16 cellular contexts compared by ENCODE assay signal in the genomic region with DNA sequence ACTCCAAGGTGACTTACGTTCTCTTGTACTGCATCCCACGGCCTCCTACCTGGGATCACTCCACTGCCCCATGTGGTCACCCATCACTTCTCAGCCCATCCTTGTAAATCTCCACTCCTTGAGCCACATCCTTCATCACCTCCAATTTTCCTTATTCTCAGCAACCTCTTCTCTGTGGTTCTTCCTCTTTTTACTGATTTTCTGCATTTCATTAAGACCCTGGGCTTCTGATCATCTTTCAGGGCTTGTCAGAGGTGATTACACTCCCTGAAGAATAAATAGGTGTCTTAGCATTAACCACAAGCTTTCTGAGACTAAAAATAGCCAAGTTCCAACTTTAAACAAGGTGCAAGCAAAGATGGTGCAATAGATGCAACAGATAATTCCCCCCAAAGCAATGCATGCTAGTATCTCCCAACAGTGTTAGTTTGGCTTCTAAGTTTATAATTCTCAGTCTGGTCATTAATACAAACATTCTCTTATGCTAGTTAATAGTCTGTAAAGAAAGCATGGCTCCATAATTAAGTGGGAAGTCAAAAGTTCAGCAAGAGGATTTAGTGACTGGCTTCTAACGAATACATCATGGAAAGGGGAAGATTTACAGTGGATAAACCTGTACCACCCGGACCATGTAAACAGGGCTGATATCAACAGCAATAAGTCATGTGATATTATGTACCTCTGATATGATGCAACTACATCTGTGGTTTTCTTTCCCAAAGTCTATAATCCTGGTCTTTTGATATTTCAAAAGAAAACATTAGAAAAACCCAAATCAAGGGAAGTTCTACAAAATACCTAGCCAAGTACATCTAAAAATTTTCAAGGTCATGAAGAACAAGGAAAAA. TPM values are rescaled to one million over a fixed set of nuclear protein-coding genes. Genes with fewer than 3 reads are reported as not detected.
A peak's percentile ranks its signal among the peaks of the same experiment; 100 is the strongest.
DNase-seq lines count a peak whose midpoint lies in the region; ATAC-seq and TF ChIP-seq lines count a peak whose summit lies in the region.
"Had no signal": no experiment of that assay in that cellular context is flagged by ENCODE, and none has a peak within 500 bp of the region (broad histone marks: within the 10 kb centered on the region; RNA-seq: fewer than 3 reads in every experiment).

No MANE protein-coding gene starts in this region.

- H3K4me3 ChIP-seq in KMS-11 (IDR thresholded peaks at IDR 0.05; ENCODE audit: insufficient read depth, low read depth, low read length) (no peak overlapping the region), osteoblast (ENCODE audit: insufficient read depth, low read length) (no peak overlapping the region)
- H3K4me3 ChIP-seq: skin epidermis had no signal

- H3K36me3 Mint-ChIP-seq in activated CD4-positive, alpha-beta T cell treated with anti-CD3 and anti-CD28 coated beads, Interleukin-2, amount 10 ng/mL, durations not matched to agents 7 days and 5 days (ENCODE audit: low read depth) = peaks cover 45% of the 10 kb centered on the region
- H3K36me3 Mint-ChIP-seq in activated naive CD8-positive, alpha-beta T cell treated with anti-CD3 and anti-CD28 coated beads, Interleukin-2, amount 10 ng/mL, durations not matched to agents 7 days and 5 days = peaks cover 31% of the 10 kb centered on the region
- peaks cover 28% of the 10 kb centered on the region for H3K36me3 Mint-ChIP-seq in natural killer cell treated with Interleukin-12 subunit alpha and Interleukin-12 subunit beta and Interleukin-15 and Interleukin-18, amount 100 ng/mL, for 72 hours

- no peak for TF ChIP-seq CTCF in KMS-11 (conservative IDR thresholded peaks at IDR 0.05; ENCODE audit: low read depth, low read length)
- TF ChIP-seq CTCF in osteoblast (IDR thresholded peaks at IDR 0.05; ENCODE audit: extremely low read depth, low read depth, low read length) = no peak

- H3K9me3 Mint-ChIP-seq in activated CD4-positive, alpha-beta T cell treated with anti-CD3 and anti-CD28 coated beads, Interleukin-2, amount 10 ng/mL, durations not matched to agents 7 days and 5 days = peaks cover 2% of the 10 kb centered on the region
- H3K9me3 Mint-ChIP-seq in activated naive CD8-positive, alpha-beta T cell treated with anti-CD3 and anti-CD28 coated beads, Interleukin-2, amount 10 ng/mL, durations not matched to agents 7 days and 5 days = no peaks in the 10 kb centered on the region
- no peaks in the 10 kb centered on the region for H3K9me3 Mint-ChIP-seq in natural killer cell treated with Interleukin-12 subunit alpha and Interleukin-12 subunit beta and Interleukin-15 and Interleukin-18, amount 100 ng/mL, for 72 hours

- POLR2A ChIA-PET in activated CD4-positive, alpha-beta T cell treated with anti-CD3 and anti-CD28 coated beads, Interleukin-2, amount 10 ng/mL, durations not matched to agents 7 days and 5 days (lab: Charles Lee) = interaction anchor here (1.2 kb wide), 2 partner anchors 77 to 79 kb away, joined by 3 to 4 read pairs; a partner anchor contains a TSS
- POLR2A ChIA-PET in activated naive CD8-positive, alpha-beta T cell treated with anti-CD3 and anti-CD28 coated beads, Interleukin-2, amount 10 ng/mL, durations not matched to agents 7 days and 5 days (lab: Charles Lee) = interaction anchor here (1.3 to 18.9 kb wide), 7 partner anchors 9 to 75 kb away, joined by 3 to 1184 read pairs (median 8); a partner anchor contains a TSS

- peak overlapping the region; percentile 14; the same call in 1 of the 2 replicates for H2AFZ ChIP-seq in KMS-11 (ENCODE audit: low read depth)
- no peak overlapping the region for H2AFZ ChIP-seq in osteoblast (ENCODE audit: low read length)

- H3K9me3 ChIP-seq in osteoblast (ENCODE audit: low read depth, low read length) = no peaks in the 10 kb centered on the region

- H3K9ac ChIP-seq in KMS-11 = no peak overlapping the region

- CTCF ChIA-PET in activated CD4-positive, alpha-beta T cell treated with anti-CD3 and anti-CD28 coated beads, Interleukin-2, amount 10 ng/mL, durations not matched to agents 7 days and 5 days (lab: Charles Lee) = interaction anchor here (0.6 to 5.6 kb wide), 7 partner anchors 9 to 67 kb away, joined by 3 to 59 read pairs (median 5); no protein-coding TSS in a partner anchor

- peak overlapping the region; percentile 96 for H3K27ac Mint-ChIP-seq in activated CD4-positive, alpha-beta T cell treated with anti-CD3 and anti-CD28 coated beads, Interleukin-2, amount 10 ng/mL, durations not matched to agents 7 days and 5 days
- peak overlapping the region; percentile 65 for H3K27ac Mint-ChIP-seq in activated naive CD8-positive, alpha-beta T cell treated with anti-CD3 and anti-CD28 coated beads, Interleukin-2, amount 10 ng/mL, durations not matched to agents 7 days and 5 days
- H3K27ac Mint-ChIP-seq in natural killer cell treated with Interleukin-12 subunit alpha and Interleukin-12 subunit beta and Interleukin-15 and Interleukin-18, amount 100 ng/mL, for 72 hours = peak overlapping the region; percentile 93 to 99

- H3K27ac ChIP-seq in KMS-11 (peak overlapping the region; percentile 38), osteoblast (ENCODE audit: low read depth, low read length) (no peak overlapping the region)
- H3K27ac ChIP-seq: HL-60 had no signal

- DNase-seq in activated CD4-positive, alpha-beta T cell treated with anti-CD3 and anti-CD28 coated beads, Interleukin-2, amount 10 ng/mL, durations not matched to agents 7 days and 5 days = no peak
- DNase-seq in activated CD4-positive, alpha-beta T cell treated with anti-CD3 and anti-CD28 coated beads, Interleukin-2, amount 50 U/mL, for 4 hours = no peak
- DNase-seq in activated naive CD8-positive, alpha-beta T cell treated with anti-CD3 and anti-CD28 coated beads, Interleukin-2, amount 10 ng/mL, durations not matched to agents 7 days and 5 days = no peak
- DNase-seq in natural killer cell treated with Interleukin-12 subunit alpha and Interleukin-12 subunit beta and Interleukin-15 and Interleukin-18, amount 100 ng/mL, for 72 hours (ENCODE audit: low spot score) = no peak
- DNase-seq in H4 (ENCODE audit: low spot score) (no peak), T1000 (lab: John Stamatoyannopoulos, UW) (no peak), osteoblast (ENCODE audit: insufficient read length, low spot score, missing footprints) (no peak)
- DNase-seq: ACHN; activated CD4-positive, alpha-beta T cell treated with anti-CD3 and anti-CD28 coated beads for 48 hours; caudate nucleus; NCI-H1694; NCI-H524 treated with DMSO at 0.1 percent for 48 hours; occipital lobe had no signal

- H4K20me1 ChIP-seq in KMS-11 (ENCODE audit: insufficient read depth) (no peaks in the 10 kb centered on the region), osteoblast (ENCODE audit: insufficient read depth, low read length) (no peaks in the 10 kb centered on the region)

- H3K4me1 ChIP-seq in KMS-11 (ENCODE audit: low read depth, poor library complexity, severe bottlenecking) = peaks cover 90% of the 10 kb centered on the region
- no peaks in the 10 kb centered on the region for H3K4me1 ChIP-seq in osteoblast (ENCODE audit: insufficient read depth, low read length)

- peak overlapping the region; percentile 10 for H3K4me3 Mint-ChIP-seq in activated CD4-positive, alpha-beta T cell treated with anti-CD3 and anti-CD28 coated beads, Interleukin-2, amount 10 ng/mL, durations not matched to agents 7 days and 5 days
- peak overlapping the region; percentile 15 for H3K4me3 Mint-ChIP-seq in activated naive CD8-positive, alpha-beta T cell treated with anti-CD3 and anti-CD28 coated beads, Interleukin-2, amount 10 ng/mL, durations not matched to agents 7 days and 5 days
- H3K4me3 Mint-ChIP-seq in natural killer cell treated with Interleukin-12 subunit alpha and Interleukin-12 subunit beta and Interleukin-15 and Interleukin-18, amount 100 ng/mL, for 72 hours = peak overlapping the region; percentile 49

- no peaks in the 10 kb centered on the region for H3K27me3 Mint-ChIP-seq in activated CD4-positive, alpha-beta T cell treated with anti-CD3 and anti-CD28 coated beads, Interleukin-2, amount 10 ng/mL, durations not matched to agents 7 days and 5 days
- no peaks in the 10 kb centered on the region for H3K27me3 Mint-ChIP-seq in activated naive CD8-positive, alpha-beta T cell treated with anti-CD3 and anti-CD28 coated beads, Interleukin-2, amount 10 ng/mL, durations not matched to agents 7 days and 5 days
- no peaks in the 10 kb centered on the region for H3K27me3 Mint-ChIP-seq in natural killer cell treated with Interleukin-12 subunit alpha and Interleukin-12 subunit beta and Interleukin-15 and Interleukin-18, amount 100 ng/mL, for 72 hours

- H3K4me1 Mint-ChIP-seq in activated CD4-positive, alpha-beta T cell treated with anti-CD3 and anti-CD28 coated beads, Interleukin-2, amount 10 ng/mL, durations not matched to agents 7 days and 5 days = peaks cover 73% of the 10 kb centered on the region
- H3K4me1 Mint-ChIP-seq in activated naive CD8-positive, alpha-beta T cell treated with anti-CD3 and anti-CD28 coated beads, Interleukin-2, amount 10 ng/mL, durations not matched to agents 7 days and 5 days = peaks cover 56% of the 10 kb centered on the region
- peaks cover 47 to 53% of the 10 kb centered on the region in 2 donors for H3K4me1 Mint-ChIP-seq in natural killer cell treated with Interleukin-12 subunit alpha and Interleukin-12 subunit beta and Interleukin-15 and Interleukin-18, amount 100 ng/mL, for 72 hours (ENCODE audit: low read depth in 2 of 2)

- H3K4me2 ChIP-seq in KMS-11 = peak overlapping the region; percentile 75
- no peak overlapping the region for H3K4me2 ChIP-seq in osteoblast (ENCODE audit: insufficient read depth, low read length)

- H3K36me3 ChIP-seq in KMS-11 (ENCODE audit: insufficient read depth) (no peaks in the 10 kb centered on the region), osteoblast (ENCODE audit: insufficient read depth, low read length) (no peaks in the 10 kb centered on the region)

- ATAC-seq in activated naive CD8-positive, alpha-beta T cell treated with anti-CD3 and anti-CD28 coated beads, Interleukin-2, amount 10 ng/mL, durations not matched to agents 7 days and 5 days (ENCODE audit: low read depth) = no peak
- ATAC-seq in natural killer cell treated with Interleukin-12 subunit alpha and Interleukin-12 subunit beta and Interleukin-15 and Interleukin-18, amount 100 ng/mL, for 72 hours = no peak

- H3K27me3 ChIP-seq in KMS-11 (ENCODE audit: insufficient read depth, low read depth) = no peaks in the 10 kb centered on the region
- peaks cover 15% of the 10 kb centered on the region for H3K27me3 ChIP-seq in osteoblast (ENCODE audit: insufficient read depth, low read length)

- H3K79me2 ChIP-seq in KMS-11 (ENCODE audit: insufficient read depth, low read depth) (no peaks in the 10 kb centered on the region), osteoblast (ENCODE audit: insufficient read depth, low read length) (no peaks in the 10 kb centered on the region)

RNA-seq across cellular contexts. Expression of a gene that starts 47.4 kb away (rescaled TPM):
- total RNA-seq in activated CD4-positive, alpha-beta T cell treated with anti-CD3 and anti-CD28 coated beads, Interleukin-2, amount 10 ng/mL, durations not matched to agents 7 days and 5 days = under 1 TPM; 0.20 to 0.48 TPM
- total RNA-seq in activated naive CD8-positive, alpha-beta T cell treated with anti-CD3 and anti-CD28 coated beads, Interleukin-2, amount 10 ng/mL, durations not matched to agents 7 days and 5 days = 1 to 10 TPM; 5.4 to 5.8 TPM
- under 1 TPM; 0.48 to 0.95 TPM for total RNA-seq in natural killer cell treated with Interleukin-12 subunit alpha and Interleukin-12 subunit beta and Interleukin-15 and Interleukin-18, amount 100 ng/mL, for 72 hours
- not detected in 2 replicates for total RNA-seq in H4 (2014; rRNA removed; shearing (Covaris generic))
- not detected in 2 replicates for total RNA-seq in osteoblast

RNA-seq across cellular contexts. Expression of a gene that starts 51.9 kb away (rescaled TPM):
- 100 to 1,000 TPM; 121 to 129 TPM for total RNA-seq in activated CD4-positive, alpha-beta T cell treated with anti-CD3 and anti-CD28 coated beads, Interleukin-2, amount 10 ng/mL, durations not matched to agents 7 days and 5 days
- 100 to 1,000 TPM; 103 to 110 TPM for total RNA-seq in activated naive CD8-positive, alpha-beta T cell treated with anti-CD3 and anti-CD28 coated beads, Interleukin-2, amount 10 ng/mL, durations not matched to agents 7 days and 5 days
- total RNA-seq in natural killer cell treated with Interleukin-12 subunit alpha and Interleukin-12 subunit beta and Interleukin-15 and Interleukin-18, amount 100 ng/mL, for 72 hours = 100 to 1,000 TPM in 1 of 2 donors, 10 to 100 TPM in 1; 46.6 to 124 TPM
- total RNA-seq in H4 (2014; rRNA removed; shearing (Covaris generic)) = 6.8 and 7.8 TPM in 2 replicates
- total RNA-seq in osteoblast = 0.29 and 0.36 TPM in 2 replicates
